Comparison of ENCODE assay signal across 8 cellular contexts in genomic region chr11:69049490-69049867, GRCh38. TPM values are rescaled to one million over a fixed set of nuclear protein-coding genes. Genes with fewer than 3 reads are reported as not detected.
A peak's percentile ranks its signal among the peaks of the same experiment; 100 is the strongest.
DNase-seq lines count a peak whose midpoint lies in the region; ATAC-seq and TF ChIP-seq lines count a peak whose summit lies in the region.

No MANE protein-coding gene starts in this region.

- peaks cover 0 to 10% of the 10 kb centered on the region in 2 experiments; a peak in 1 of 3 replicates for H3K36me3 ChIP-seq in HEK293 (ENCODE audit: control insufficient read depth in 2 of 2, insufficient read depth in 1 of 2, low read length in 2 of 2)
- no peaks in the 10 kb centered on the region for H3K36me3 ChIP-seq in endocrine pancreas (ENCODE audit: control insufficient read depth, insufficient read depth, low read length)

- no peak overlapping the region; the same call in 1 of the 2 replicates for H3K27ac ChIP-seq in HEK293 (ENCODE audit: extremely low read depth, low read depth, low read length)

- CTCF ChIA-PET in HEK293 (lab: Yijun Ruan, JAX), result interaction anchor here (0.6 to 0.7 kb wide), 4 partner anchors 30 to 899 kb away, joined by 3 to 4 read pairs (median 4); no protein-coding TSS in a partner anchor

- peak overlapping the region; percentile 70 for H3K4me3 ChIP-seq in HEK293 (ENCODE audit: low read depth, low read length)
- H3K4me3 ChIP-seq in endocrine pancreas (ENCODE audit: control insufficient read depth, insufficient read depth, low read length), result no peak overlapping the region

- POLR2A ChIA-PET in HEK293 (lab: Yijun Ruan, JAX), result interaction anchor here (1.9 kb wide), 1 partner anchor 40 kb away, joined by 9 read pairs; no protein-coding TSS in a partner anchor

- peak overlapping the region; percentile 55 for H3K9ac ChIP-seq in endocrine pancreas (ENCODE audit: control insufficient read depth, insufficient read depth, low read length)

- no peak for TF ChIP-seq CTCF in HEK293 (tag by site-specific recombination; IDR thresholded peaks at IDR 0.05)

- peak overlapping the region; percentile 83 for H3K27ac Mint-ChIP-seq in T-helper 2 cell treated with Interferon-gamma antibody and Interleukin-4, amounts not matched to agents 5 μg/mL and 100 μg/mL, for 36 hours
- H3K27ac Mint-ChIP-seq in natural killer cell treated with Interleukin-12 subunit alpha and Interleukin-12 subunit beta and Interleukin-15 and Interleukin-18, amount 100 ng/mL, for 72 hours, result peak overlapping the region; percentile 37 to 80

- DNase-seq in T-helper 2 cell treated with Interferon-gamma antibody and Interleukin-4, amounts not matched to agents 5 μg/mL and 100 μg/mL, for 36 hours (ENCODE audit: low spot score), result peak; percentile 9
- DNase-seq in natural killer cell treated with Interleukin-12 subunit alpha and Interleukin-12 subunit beta and Interleukin-15 and Interleukin-18, amount 100 ng/mL, for 72 hours (ENCODE audit: low spot score), result peak; percentile 48
- DNase-seq in SKM-1 (lab: John Stamatoyannopoulos, UW; ENCODE audit: unreplicated experiment), result no peak
- DNase-seq in DMS153 (lab: John Stamatoyannopoulos, UW), result no peak

- ATAC-seq in natural killer cell treated with Interleukin-12 subunit alpha and Interleukin-12 subunit beta and Interleukin-15 and Interleukin-18, amount 100 ng/mL, for 72 hours, result no peak
- ATAC-seq in HG02623 (IDR thresholded peaks at IDR 0.05; ENCODE audit: unreplicated experiment) (no peak), GM19324 (IDR thresholded peaks at IDR 0.05; ENCODE audit: low FRiP score, unreplicated experiment) (no peak)

- H3K27me3 ChIP-seq in endocrine pancreas (ENCODE audit: control insufficient read depth, insufficient read depth, low read length), result no peaks in the 10 kb centered on the region

- H3K36me3 Mint-ChIP-seq in T-helper 2 cell treated with Interferon-gamma antibody and Interleukin-4, amounts not matched to agents 5 μg/mL and 100 μg/mL, for 36 hours (ENCODE audit: low read depth), result no peaks in the 10 kb centered on the region
- H3K36me3 Mint-ChIP-seq in natural killer cell treated with Interleukin-12 subunit alpha and Interleukin-12 subunit beta and Interleukin-15 and Interleukin-18, amount 100 ng/mL, for 72 hours, result no peaks in the 10 kb centered on the region

- peaks cover 21% of the 10 kb centered on the region for H3K4me1 Mint-ChIP-seq in T-helper 2 cell treated with Interferon-gamma antibody and Interleukin-4, amounts not matched to agents 5 μg/mL and 100 μg/mL, for 36 hours (ENCODE audit: low read depth)
- peaks cover 0 to 7% of the 10 kb centered on the region in 2 donors for H3K4me1 Mint-ChIP-seq in natural killer cell treated with Interleukin-12 subunit alpha and Interleukin-12 subunit beta and Interleukin-15 and Interleukin-18, amount 100 ng/mL, for 72 hours (ENCODE audit: low read depth in 2 of 2)

- no peaks in the 10 kb centered on the region for H3K9me3 ChIP-seq in HEK293 (ENCODE audit: control insufficient read depth, insufficient read depth, low read depth, low read length)
- no peaks in the 10 kb centered on the region for H3K9me3 ChIP-seq in endocrine pancreas (ENCODE audit: control insufficient read depth, low read length)

- H3K4me1 ChIP-seq in HEK293 (ENCODE audit: control insufficient read depth, insufficient read depth, low read length) (no peaks in the 10 kb centered on the region), endocrine pancreas (ENCODE audit: control insufficient read depth, insufficient read depth, low read length) (no peaks in the 10 kb centered on the region)

- peak overlapping the region; percentile 80 for H3K4me3 Mint-ChIP-seq in T-helper 2 cell treated with Interferon-gamma antibody and Interleukin-4, amounts not matched to agents 5 μg/mL and 100 μg/mL, for 36 hours
- H3K4me3 Mint-ChIP-seq in natural killer cell treated with Interleukin-12 subunit alpha and Interleukin-12 subunit beta and Interleukin-15 and Interleukin-18, amount 100 ng/mL, for 72 hours, result peak overlapping the region; percentile 66

- no peaks in the 10 kb centered on the region for H3K9me3 Mint-ChIP-seq in T-helper 2 cell treated with Interferon-gamma antibody and Interleukin-4, amounts not matched to agents 5 μg/mL and 100 μg/mL, for 36 hours
- H3K9me3 Mint-ChIP-seq in natural killer cell treated with Interleukin-12 subunit alpha and Interleukin-12 subunit beta and Interleukin-15 and Interleukin-18, amount 100 ng/mL, for 72 hours, result no peaks in the 10 kb centered on the region

- peaks cover 13% of the 10 kb centered on the region for H3K27me3 Mint-ChIP-seq in T-helper 2 cell treated with Interferon-gamma antibody and Interleukin-4, amounts not matched to agents 5 μg/mL and 100 μg/mL, for 36 hours (ENCODE audit: low read depth)
- peaks cover 0 to 9% of the 10 kb centered on the region in 2 donors for H3K27me3 Mint-ChIP-seq in natural killer cell treated with Interleukin-12 subunit alpha and Interleukin-12 subunit beta and Interleukin-15 and Interleukin-18, amount 100 ng/mL, for 72 hours

TF ChIP-seq in HEK293, 187 proteins besides CTCF, POLR2A, EP300 and RAD21:
- TF ChIP-seq ZNF335 (tag by site-specific recombination; conservative IDR thresholded peaks at IDR 0.05) (0 out of 2 replicates have a peak, but pooled peaks have one; percentile 12), ZNF529 (tag by site-specific recombination; IDR thresholded peaks at IDR 0.05; ENCODE audit: insufficient replicate concordance) (no peak)

RNA-seq across cellular contexts. Expression of gene TPCN2, which starts 0.7 kb away (rescaled TPM):
- 10 to 100 TPM; 17.1 to 24.6 TPM for total RNA-seq in natural killer cell treated with Interleukin-12 subunit alpha and Interleukin-12 subunit beta and Interleukin-15 and Interleukin-18, amount 100 ng/mL, for 72 hours

RNA-seq across cellular contexts. Expression of gene MRGPRF, which starts 36.4 kb away (rescaled TPM):
- total RNA-seq in natural killer cell treated with Interleukin-12 subunit alpha and Interleukin-12 subunit beta and Interleukin-15 and Interleukin-18, amount 100 ng/mL, for 72 hours, result not detected

Comparison
In these comparisons a context has a peak if more than half of its experiments do, and no peak if none do; other contexts are left out.
1. DNase-seq: peak in T-helper 2 cell treated with Interferon-gamma antibody and Interleukin-4, amounts not matched to agents 5 μg/mL and 100 μg/mL, for 36 hours (single experiment) and natural killer cell treated with Interleukin-12 subunit alpha and Interleukin-12 subunit beta and Interleukin-15 and Interleukin-18, amount 100 ng/mL, for 72 hours (single experiment); none in SKM-1 (single experiment) and DMS153 (single experiment).